1 cellular context compared by ENCODE assay signal in genomic region chr6:11201015-11201414, GRCh38.
TF ChIP-seq lines count a peak whose summit lies in the region.

No MANE protein-coding gene starts in this region.

TF ChIP-seq in HepG2, 621 proteins besides CTCF, POLR2A, EP300 and RAD21:
- TF ChIP-seq GABPB1 (CRISPR knock-in tag; IDR thresholded peaks at IDR 0.05) (0 out of 2 replicates have a peak, but pooled peaks have one; percentile 22), ZNF205 (CRISPR knock-in tag; IDR thresholded peaks at IDR 0.05) (no peak), PITX1 (CRISPR knock-in tag; IDR thresholded peaks at IDR 0.05) (no peak), ATF4 (CRISPR knock-in tag; IDR thresholded peaks at IDR 0.05) (no peak), RBAK (CRISPR knock-in tag; IDR thresholded peaks at IDR 0.05) (no peak), POLR2AphosphoS5 (IDR thresholded peaks at IDR 0.05; ENCODE audit: low read depth, low read length) (peak; percentile 42; the same call in 1 of the 2 replicates), RBM22 (optimal IDR thresholded peaks at IDR 0.05; ENCODE audit: low read length) (peak; percentile 100), ZNF576 (CRISPR knock-in tag; IDR thresholded peaks at IDR 0.05) (no peak), POLR2G (IDR thresholded peaks at IDR 0.05; ENCODE audit: low read depth, low read length) (peak; percentile 70), NRL (CRISPR knock-in tag; IDR thresholded peaks at IDR 0.05; ENCODE audit: borderline replicate concordance) (0 out of 2 replicates have a peak, but pooled peaks have one; percentile 40), FOXP4 (CRISPR knock-in tag; IDR thresholded peaks at IDR 0.05) (no peak), PRDM15 (CRISPR knock-in tag; IDR thresholded peaks at IDR 0.05) (no peak), ZNF878 (CRISPR knock-in tag; IDR thresholded peaks at IDR 0.05) (peak; percentile 66; the same call in 1 of the 2 replicates), MYC (CRISPR knock-in tag; IDR thresholded peaks at IDR 0.05; ENCODE audit: borderline replicate concordance) (0 out of 2 replicates have a peak, but pooled peaks have one; percentile 19), ZNF274 (CRISPR knock-in tag; IDR thresholded peaks at IDR 0.05) (0 out of 2 replicates have a peak, but pooled peaks have one; percentile 44), PAF1 (CRISPR knock-in tag; IDR thresholded peaks at IDR 0.05) (0 out of 2 replicates have a peak, but pooled peaks have one; percentile 26), ZNF687 (CRISPR knock-in tag; IDR thresholded peaks at IDR 0.05) (peak; percentile 68), ZNF790 (CRISPR knock-in tag; IDR thresholded peaks at IDR 0.05; ENCODE audit: borderline replicate concordance) (no peak), ZNF574 (CRISPR knock-in tag; IDR thresholded peaks at IDR 0.05) (no peak), THAP8 (CRISPR knock-in tag; IDR thresholded peaks at IDR 0.05; ENCODE audit: borderline replicate concordance) (no peak), AGO2 (optimal IDR thresholded peaks at IDR 0.05; ENCODE audit: low read depth, low read length) (peak; percentile 39), THAP7 (CRISPR knock-in tag; IDR thresholded peaks at IDR 0.05) (no peak), ZC3H13 (CRISPR knock-in tag; IDR thresholded peaks at IDR 0.05) (no peak), SUZ12 (IDR thresholded peaks at IDR 0.05; ENCODE audit: low read depth, low read length) (no peak), SALL1 (CRISPR knock-in tag; IDR thresholded peaks at IDR 0.05) (peak; percentile 48; the same call in 1 of the 2 replicates), ZNF839 (CRISPR knock-in tag; IDR thresholded peaks at IDR 0.05; ENCODE audit: borderline replicate concordance) (0 out of 2 replicates have a peak, but pooled peaks have one; percentile 36), EEA1 (CRISPR knock-in tag; IDR thresholded peaks at IDR 0.05; ENCODE audit: borderline replicate concordance) (no peak), NFYC (CRISPR knock-in tag; IDR thresholded peaks at IDR 0.05) (no peak)
